Comparison of ENCODE assay signal across 8 cellular contexts in genomic region chr11:65419773-65420481, GRCh38. TPM values are rescaled to one million over a fixed set of nuclear protein-coding genes. Genes with fewer than 3 reads are reported as not detected.
DNase-seq lines count a peak whose midpoint lies in the region; ATAC-seq, FAIRE-seq and TF ChIP-seq lines count a peak whose summit lies in the region.

No MANE protein-coding gene starts in this region.

- H3K36me3 Mint-ChIP-seq in activated naive CD4-positive, alpha-beta T cell treated with anti-CD3 and anti-CD28 coated beads, Interleukin-2, amount 50 U/mL, for 72 hours: peaks cover 26 to 51% of the 10 kb centered on the region in 2 donors

- H3K36me3 ChIP-seq in BLaER1 (no peaks in the 10 kb centered on the region), neutrophil (peaks cover 13% of the 10 kb centered on the region)

- DNase-seq in HFF-Myc (ENCODE audit: extremely low read depth, low read depth): peak; percentile 87
- DNase-seq in activated naive CD4-positive, alpha-beta T cell treated with anti-CD3 and anti-CD28 coated beads, Interleukin-2, amount 50 U/mL, for 72 hours (ENCODE audit: low spot score in 2 of 2): peak; percentile 63 to 82
- DNase-seq in frontal cortex (ENCODE audit: low spot score in 2 of 2): peak; percentile 68 to 69
- DNase-seq in HTR-8/SVneo (ENCODE audit: insufficient read length, low spot score): no peak

- FAIRE-seq in frontal cortex (lab: Jason Lieb, UNC): no peak
- FAIRE-seq in HTR-8/SVneo (lab: Jason Lieb, UNC): no peak

- TF ChIP-seq CTCF in HFF-Myc (IDR thresholded peaks at IDR 0.05; ENCODE audit: low read depth, low read length, missing control alignments): no peak
- TF ChIP-seq CTCF in neutrophil (IDR thresholded peaks at IDR 0.05): peak; percentile 25

- H3K9me3 Mint-ChIP-seq in activated naive CD4-positive, alpha-beta T cell treated with anti-CD3 and anti-CD28 coated beads, Interleukin-2, amount 50 U/mL, for 72 hours: peaks cover 0 to 7% of the 10 kb centered on the region in 2 donors

- peaks cover 22% of the 10 kb centered on the region for H4K20me1 ChIP-seq in BLaER1

- peak overlapping the region; percentile 99 to 100 for H3K27ac Mint-ChIP-seq in activated naive CD4-positive, alpha-beta T cell treated with anti-CD3 and anti-CD28 coated beads, Interleukin-2, amount 50 U/mL, for 72 hours

- H3K4me1 ChIP-seq in BLaER1: peaks cover 63% of the 10 kb centered on the region
- peaks cover 38 to 63% of the 10 kb centered on the region in 2 experiments for H3K4me1 ChIP-seq in neutrophil (ENCODE audit: control insufficient read depth in 1 of 2, insufficient read depth in 1 of 2, low read depth in 1 of 2, low read length in 1 of 2)

- H3K27me3 ChIP-seq in BLaER1 (no peaks in the 10 kb centered on the region), neutrophil (no peaks in the 10 kb centered on the region)

- H3K4me3 ChIP-seq in BLaER1 (peak overlapping the region; percentile 90), HFF-Myc (replicated peaks; ENCODE audit: low read depth, low read length) (peak overlapping the region; percentile 74), neutrophil (ENCODE audit: low read depth in 1 of 2, low read length in 1 of 2) (peak overlapping the region; percentile 93 to 95)

- no peaks in the 10 kb centered on the region for H3K9me3 ChIP-seq in BLaER1
- H3K9me3 ChIP-seq in neutrophil: no peaks in the 10 kb centered on the region

- peak overlapping the region; percentile 99 for H3K9ac ChIP-seq in BLaER1

- peak overlapping the region; percentile 99 for H3K27ac ChIP-seq in BLaER1
- H3K27ac ChIP-seq in neutrophil: peak overlapping the region; percentile 97

- no peak for ATAC-seq in activated naive CD4-positive, alpha-beta T cell treated with anti-CD3 and anti-CD28 coated beads, Interleukin-2, amount 50 U/mL, for 72 hours
- ATAC-seq in GM18519 (IDR thresholded peaks at IDR 0.05; ENCODE audit: low FRiP score, unreplicated experiment): no peak

- peak overlapping the region; percentile 94 for H3K4me2 ChIP-seq in BLaER1

TF ChIP-seq in PFSK-1, 5 proteins besides CTCF, POLR2A, EP300 and RAD21:
- TF ChIP-seq POLR2AphosphoS5 (IDR thresholded peaks at IDR 0.05; ENCODE audit: low read depth, low read length) (peak; percentile 40), FOXP2 (optimal IDR thresholded peaks at IDR 0.05; ENCODE audit: borderline replicate concordance, extremely low read depth, extremely low read length, insufficient read depth) (no peak)
TF ChIP-seq in PFSK-1: peak in this region for 1.

RNA-seq across cellular contexts. Expression of gene NEAT1, which starts 2.7 kb away (rescaled TPM):
- 67.8 TPM for polyA plus RNA-seq in PFSK-1 (2012; ENCODE audit: insufficient read length, low read depth)
- total RNA-seq in activated naive CD4-positive, alpha-beta T cell treated with anti-CD3 and anti-CD28 coated beads, Interleukin-2, amount 50 U/mL, for 72 hours: 1,000 to 10,000 TPM in 1 of 2 donors, 100 to 1,000 TPM in 1; 836 to 2,329 TPM
- 1.6 TPM for total RNA-seq in frontal cortex

RNA-seq across cellular contexts. Expression of gene FRMD8, which starts 33.5 kb away (rescaled TPM):
- polyA plus RNA-seq in PFSK-1 (2012; ENCODE audit: insufficient read length, low read depth): 62.0 TPM
- 10 to 100 TPM; 39.7 to 53.4 TPM for total RNA-seq in activated naive CD4-positive, alpha-beta T cell treated with anti-CD3 and anti-CD28 coated beads, Interleukin-2, amount 50 U/mL, for 72 hours
- total RNA-seq in frontal cortex: 8.2 TPM

RNA-seq across cellular contexts. Expression of gene SLC25A45, which starts 37.5 kb away (rescaled TPM):
- polyA plus RNA-seq in PFSK-1 (2012; ENCODE audit: insufficient read length, low read depth): 0.99 TPM
- 10 to 100 TPM in 1 of 2 donors, 1 to 10 TPM in 1; 9.7 to 18.5 TPM for total RNA-seq in activated naive CD4-positive, alpha-beta T cell treated with anti-CD3 and anti-CD28 coated beads, Interleukin-2, amount 50 U/mL, for 72 hours
- 0.41 TPM for total RNA-seq in frontal cortex

Comparison
In these comparisons a context has a peak if more than half of its experiments do, and no peak if none do; other contexts are left out.
1. RNA of gene NEAT1, which starts 2.7 kb away (total RNA-seq): 836 to 2,329 TPM in activated naive CD4-positive, alpha-beta T cell treated with anti-CD3 and anti-CD28 coated beads, Interleukin-2, amount 50 U/mL, for 72 hours; 1.6 TPM in frontal cortex (single experiment); every median in the first group is over 100 times any median in the second.
2. Peak in every context shown above with its lines, with median percentiles within 50 percentile points of each other: H3K4me3 ChIP-seq.